ENCODE assay signal across 9 cellular contexts in genomic region chr14:65229431-65230286, GRCh38.
DNase-seq lines count a peak whose midpoint lies in the region; ATAC-seq, FAIRE-seq and TF ChIP-seq lines count a peak whose summit lies in the region.
"Had no signal": no experiment of that assay in that cellular context is flagged by ENCODE, and none has a peak within 500 bp of the region (broad histone marks: within the 10 kb centered on the region; RNA-seq: fewer than 3 reads in every experiment).

No MANE protein-coding gene starts in this region.

- no peaks in the 10 kb centered on the region for H3K9me3 ChIP-seq in NT2/D1 (ENCODE audit: insufficient read depth, low read length)
- no peaks in the 10 kb centered on the region for H3K9me3 ChIP-seq in pancreas

- no peak for FAIRE-seq in pancreas (lab: Jason Lieb, UNC)

- no peak for TF ChIP-seq CTCF in pancreas (IDR thresholded peaks at IDR 0.05)

- H3K4me1 ChIP-seq in NT2/D1 (ENCODE audit: insufficient read depth, insufficient read length) = peaks cover 8% of the 10 kb centered on the region
- H3K4me1 ChIP-seq in pancreas = peaks cover 29 to 67% (median 53%) of the 10 kb centered on the region in 3 donors

- 12 to 13% methylated on average over 20 of the region's 20 CpGs for WGBS in pancreas, 2 donors

- DNase-seq in NCI-H1436 (lab: John Stamatoyannopoulos, UW) (peak; percentile 37), NCI-H1436 treated with DMSO at 0.1 percent for 48 hours (lab: John Stamatoyannopoulos, UW) (no peak), NT2/D1 (ENCODE audit: low read depth, low spot score) (no peak), cardiac septum (ENCODE audit: low spot score) (peak; percentile 86), pancreas (peak in 4 of 6 donors; percentile 20 to 75 (median 42)), middle frontal gyrus (ENCODE audit: extremely low spot score, low spot score) (no peak), NCI-H226 (no peak)
- DNase-seq in activated naive CD8-positive, alpha-beta T cell treated with anti-CD3 and anti-CD28 coated beads, Interleukin-2, amount 50 U/mL, for 16 hours (ENCODE audit: low read depth, low spot score) = peak; percentile 6

- peak overlapping the region; percentile 64 for H3K9ac ChIP-seq in NT2/D1 (ENCODE audit: insufficient read length, low read depth)

- peak overlapping the region; percentile 30 to 95 (median 81) for H3K27ac ChIP-seq in pancreas
- H3K27ac ChIP-seq: C4-2B had no signal

- peak in 3 of 4 donors; percentile 11 to 46 (median 23) for ATAC-seq in pancreas

- H3K4me3 ChIP-seq in NT2/D1 (ENCODE audit: insufficient read length, low read depth) = no peak overlapping the region
- H3K4me3 ChIP-seq in pancreas = peak overlapping the region in 3 of 4 donors; percentile 4 to 42 (median 23)

- intact Hi-C loops in cardiac septum (cut with DNase I) (loop anchor here (2.0 kb wide), 1 partner anchor 183 kb away; the partner anchor contains the start of gene FUT8), pancreas (cut with DNase I) (loop anchor here in 1 of 3 donors (10.0 kb wide), 1 partner anchor 65 kb away; no protein-coding TSS in a partner anchor)

- H3K27me3 ChIP-seq in NT2/D1 (ENCODE audit: insufficient read depth, insufficient read length) = no peaks in the 10 kb centered on the region
- H3K27me3 ChIP-seq in pancreas = no peaks in the 10 kb centered on the region

- H3K36me3 ChIP-seq in NT2/D1 (ENCODE audit: insufficient read depth, insufficient read length, low read length) = no peaks in the 10 kb centered on the region
- H3K36me3 ChIP-seq in pancreas = no peaks in the 10 kb centered on the region

Comparison
In these comparisons a context has a peak if more than half of its experiments do, and no peak if none do; other contexts are left out.
1. DNase-seq: peak in NCI-H1436 (single experiment), activated naive CD8-positive, alpha-beta T cell treated with anti-CD3 and anti-CD28 coated beads, Interleukin-2, amount 50 U/mL, for 16 hours (single experiment), cardiac septum (single experiment) and pancreas (4 of 6); none in NCI-H1436 treated with DMSO at 0.1 percent for 48 hours (single experiment), NT2/D1 (single experiment), middle frontal gyrus (single experiment) and NCI-H226 (single experiment).